In genomic region chr7:48101880-48102448, GRCh38 we compare ENCODE assay signal across 10 cellular contexts. TPM values are rescaled to one million over a fixed set of nuclear protein-coding genes. Genes with fewer than 3 reads are reported as not detected.
DNase-seq lines count a peak whose midpoint lies in the region; ATAC-seq and TF ChIP-seq lines count a peak whose summit lies in the region.
"Had no signal": no experiment of that assay in that cellular context is flagged by ENCODE, and none has a peak within 500 bp of the region (broad histone marks: within the 10 kb centered on the region; RNA-seq: fewer than 3 reads in every experiment).

No MANE protein-coding gene starts in this region.

- H3K4me1 Mint-ChIP-seq in CD4-positive, alpha-beta T cell (ENCODE audit: low read depth), result peaks cover 40% of the 10 kb centered on the region
- peaks cover 13% of the 10 kb centered on the region for H3K4me1 Mint-ChIP-seq in HFFc6 (ENCODE audit: low read depth)

- H3K27me3 Mint-ChIP-seq in CD4-positive, alpha-beta T cell, result no peaks in the 10 kb centered on the region
- H3K27me3 Mint-ChIP-seq in HFFc6 (ENCODE audit: insufficient read depth), result peaks cover 4% of the 10 kb centered on the region; the same call in 1 of the 2 replicates

- intact Hi-C loops in CD4-positive, alpha-beta T cell (cut with DNase I, micrococcal nuclease), result no loop called here

- POLR2A ChIA-PET in CD4-positive, alpha-beta T cell (lab: Charles Lee), result interaction anchor here (0.7 to 1.2 kb wide), 2 partner anchors 9 to 12 kb away, joined by 3 to 4 read pairs; no protein-coding TSS in a partner anchor

- H3K9me3 ChIP-seq in CD4-positive, alpha-beta T cell (ENCODE audit: control insufficient read depth, low read length), result no peaks in the 10 kb centered on the region
- no peaks in the 10 kb centered on the region for H3K9me3 ChIP-seq in liver (ENCODE audit: control insufficient read depth in 4 of 4, low read length in 3 of 4)

- peak; percentile 38 for TF ChIP-seq CTCF in CD4-positive, alpha-beta T cell (IDR thresholded peaks at IDR 0.05)
- peak; percentile 72 for TF ChIP-seq CTCF in HFFc6 (IDR thresholded peaks at IDR 0.05)
- peak; percentile 4 for TF ChIP-seq CTCF in liver (IDR thresholded peaks at IDR 0.05; ENCODE audit: low read depth, low read length, missing input control)

- H3K9ac ChIP-seq in liver (ENCODE audit: low read depth in 1 of 2, low read length in 2 of 2), result no peak overlapping the region

- no peak overlapping the region for H3K27ac ChIP-seq in CD4-positive, alpha-beta T cell (ENCODE audit: low read depth, low read length)
- H3K27ac ChIP-seq in liver (ENCODE audit: low read depth in 1 of 2, low read length in 2 of 2), result no peak overlapping the region

- peaks cover 6 to 48% (median 29%) of the 10 kb centered on the region in 4 donors for H3K36me3 ChIP-seq in liver (ENCODE audit: control insufficient read depth in 4 of 4, insufficient read depth in 3 of 4, low read depth in 1 of 4, low read length in 3 of 4)

- peak overlapping the region; percentile 71 for H3K27ac Mint-ChIP-seq in CD4-positive, alpha-beta T cell
- H3K27ac Mint-ChIP-seq in HFFc6, result no peak overlapping the region

- TF ChIP-seq RAD21 in liver (IDR thresholded peaks at IDR 0.05), result no peak

- H3K9me3 Mint-ChIP-seq in CD4-positive, alpha-beta T cell, result no peaks in the 10 kb centered on the region
- no peaks in the 10 kb centered on the region for H3K9me3 Mint-ChIP-seq in HFFc6

- no peaks in the 10 kb centered on the region for H3K27me3 ChIP-seq in CD4-positive, alpha-beta T cell (ENCODE audit: control insufficient read depth, insufficient read depth, low read length)
- H3K27me3 ChIP-seq in liver (ENCODE audit: control insufficient read depth in 4 of 4, insufficient read depth in 4 of 4, low read length in 3 of 4), result no peaks in the 10 kb centered on the region

- peaks cover 89% of the 10 kb centered on the region for H3K36me3 Mint-ChIP-seq in CD4-positive, alpha-beta T cell (ENCODE audit: low read depth)
- peaks cover 19% of the 10 kb centered on the region for H3K36me3 Mint-ChIP-seq in HFFc6 (ENCODE audit: low read depth)

- no peak overlapping the region for H3K4me3 ChIP-seq in liver (ENCODE audit: low read depth in 1 of 3, low read length in 3 of 3)

- ATAC-seq in CD4-positive, alpha-beta T cell (ENCODE audit: poor library complexity), result no peak
- ATAC-seq in GM19395 (IDR thresholded peaks at IDR 0.05; ENCODE audit: unreplicated experiment) (no peak), HG02763 (IDR thresholded peaks at IDR 0.05; ENCODE audit: unreplicated experiment) (no peak)

- 92% methylated on average over 7 of the region's 7 CpGs for WGBS in liver

- no peaks in the 10 kb centered on the region for H3K4me1 ChIP-seq in liver (ENCODE audit: control insufficient read depth in 4 of 4, insufficient read depth in 4 of 4, low read length in 3 of 4)

- CTCF ChIA-PET in CD4-positive, alpha-beta T cell (lab: Charles Lee), result interaction anchor here (0.8 to 3.1 kb wide), 4 partner anchors 16 to 133 kb away, joined by 3 to 15 read pairs (median 4); no protein-coding TSS in a partner anchor

- H3K4me3 Mint-ChIP-seq in CD4-positive, alpha-beta T cell, result no peak overlapping the region
- H3K4me3 Mint-ChIP-seq in HFFc6, result no peak overlapping the region

- DNase-seq in CD4-positive, alpha-beta T cell, result peak in 1 of 10 experiments; percentile 15
- no peak for DNase-seq in HFFc6
- DNase-seq in activated naive CD4-positive, alpha-beta T cell treated with anti-CD3 and anti-CD28 coated beads, Interleukin-2, amount 50 U/mL, for 16 hours, result peak; percentile 33
- no peak for DNase-seq in activated effector memory CD4-positive, alpha-beta T cell treated with Interleukin-2 at 50 U/mL for 16 hours
- DNase-seq in hippocampal formation (lab: John Stamatoyannopoulos, UW), result no peak
- DNase-seq: activated effector memory CD4-positive, alpha-beta T cell treated with anti-CD3 and anti-CD28 coated beads, Interleukin-2, amount 50 U/mL, for 16 hours; trophoblast cell had no signal

TF ChIP-seq in liver, 16 proteins besides CTCF, POLR2A, EP300 and RAD21:
- TF ChIP-seq FOXA1 (IDR thresholded peaks at IDR 0.05), result no peak
- TF ChIP-seq RXRA (IDR thresholded peaks at IDR 0.05), result no peak
- no peak for TF ChIP-seq SP1 (IDR thresholded peaks at IDR 0.05)
- TF ChIP-seq, protein P1, sequence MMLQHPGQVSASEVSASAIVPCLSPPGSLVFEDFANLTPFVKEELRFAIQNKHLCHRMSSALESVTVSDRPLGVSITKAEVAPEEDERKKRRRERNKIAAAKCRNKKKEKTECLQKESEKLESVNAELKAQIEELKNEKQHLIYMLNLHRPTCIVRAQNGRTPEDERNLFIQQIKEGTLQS (IDR thresholded peaks at IDR 0.05), result no peak
- TF ChIP-seq HNF4G (IDR thresholded peaks at IDR 0.05), result no peak
- TF ChIP-seq, protein P2, sequence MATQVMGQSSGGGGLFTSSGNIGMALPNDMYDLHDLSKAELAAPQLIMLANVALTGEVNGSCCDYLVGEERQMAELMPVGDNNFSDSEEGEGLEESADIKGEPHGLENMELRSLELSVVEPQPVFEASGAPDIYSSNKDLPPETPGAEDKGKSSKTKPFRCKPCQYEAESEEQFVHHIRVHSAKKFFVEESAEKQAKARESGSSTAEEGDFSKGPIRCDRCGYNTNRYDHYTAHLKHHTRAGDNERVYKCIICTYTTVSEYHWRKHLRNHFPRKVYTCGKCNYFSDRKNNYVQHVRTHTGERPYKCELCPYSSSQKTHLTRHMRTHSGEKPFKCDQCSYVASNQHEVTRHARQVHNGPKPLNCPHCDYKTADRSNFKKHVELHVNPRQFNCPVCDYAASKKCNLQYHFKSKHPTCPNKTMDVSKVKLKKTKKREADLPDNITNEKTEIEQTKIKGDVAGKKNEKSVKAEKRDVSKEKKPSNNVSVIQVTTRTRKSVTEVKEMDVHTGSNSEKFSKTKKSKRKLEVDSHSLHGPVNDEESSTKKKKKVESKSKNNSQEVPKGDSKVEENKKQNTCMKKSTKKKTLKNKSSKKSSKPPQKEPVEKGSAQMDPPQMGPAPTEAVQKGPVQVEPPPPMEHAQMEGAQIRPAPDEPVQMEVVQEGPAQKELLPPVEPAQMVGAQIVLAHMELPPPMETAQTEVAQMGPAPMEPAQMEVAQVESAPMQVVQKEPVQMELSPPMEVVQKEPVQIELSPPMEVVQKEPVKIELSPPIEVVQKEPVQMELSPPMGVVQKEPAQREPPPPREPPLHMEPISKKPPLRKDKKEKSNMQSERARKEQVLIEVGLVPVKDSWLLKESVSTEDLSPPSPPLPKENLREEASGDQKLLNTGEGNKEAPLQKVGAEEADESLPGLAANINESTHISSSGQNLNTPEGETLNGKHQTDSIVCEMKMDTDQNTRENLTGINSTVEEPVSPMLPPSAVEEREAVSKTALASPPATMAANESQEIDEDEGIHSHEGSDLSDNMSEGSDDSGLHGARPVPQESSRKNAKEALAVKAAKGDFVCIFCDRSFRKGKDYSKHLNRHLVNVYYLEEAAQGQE (IDR thresholded peaks at IDR 0.05), result no peak

RNA-seq across cellular contexts. Expression of gene UPP1, which starts 12.9 kb away (rescaled TPM):
- 100 to 1,000 TPM; 125 to 126 TPM for total RNA-seq in CD4-positive, alpha-beta T cell
- 10 to 100 TPM; 14.3 to 26.5 (median 22.6) TPM for total RNA-seq in HFFc6 (2021; fragmentation: NEBNext Ultra II Directional; extraction: Animal tissue kit (Norgen Biotek cat#: 25700))
- total RNA-seq in liver, result 1 to 10 TPM; 3.1 to 8.2 TPM
- polyA plus RNA-seq in liver, result 10 to 100 TPM; 10.1 to 18.8 TPM

Comparison
In these comparisons a context has a peak if more than half of its experiments do, and no peak if none do; other contexts are left out.
1. CTCF ChIP-seq: peak in every context shown above with its lines; median percentile 72 in HFFc6; 38 in CD4-positive, alpha-beta T cell; 4 in liver.
2. RNA of gene UPP1, which starts 12.9 kb away (total RNA-seq): 125 to 126 TPM in CD4-positive, alpha-beta T cell; 14.3 to 26.5 TPM in HFFc6 and 3.1 to 8.2 TPM in liver; every median in the first group is over 4 times any median in the second.